1 cellular context compared by ENCODE assay signal in the genomic region with DNA sequence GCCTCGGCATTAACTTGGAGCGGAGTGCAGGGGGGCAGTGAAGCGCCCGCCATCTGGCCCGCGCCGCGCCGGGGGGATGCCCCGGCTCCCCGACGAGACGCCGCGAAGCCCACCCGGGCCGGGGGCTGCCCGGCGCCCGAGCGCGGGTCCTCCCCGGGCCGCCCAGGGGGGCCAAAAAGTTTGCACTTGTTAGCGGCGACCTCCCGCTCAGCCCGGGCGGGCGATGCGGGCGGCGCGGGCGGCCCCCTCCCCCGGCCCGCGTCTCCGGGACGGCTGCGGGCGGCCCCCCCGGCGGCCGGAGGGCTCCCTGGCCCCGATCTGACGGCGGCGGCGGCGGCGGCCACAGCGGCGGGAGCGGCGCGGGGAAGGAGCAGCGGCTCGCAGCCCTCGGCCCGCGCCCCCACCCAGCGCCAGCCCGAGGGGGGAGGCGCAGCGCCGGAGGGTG.
TF ChIP-seq lines count a peak whose summit lies in the region.

A gene with protein sequence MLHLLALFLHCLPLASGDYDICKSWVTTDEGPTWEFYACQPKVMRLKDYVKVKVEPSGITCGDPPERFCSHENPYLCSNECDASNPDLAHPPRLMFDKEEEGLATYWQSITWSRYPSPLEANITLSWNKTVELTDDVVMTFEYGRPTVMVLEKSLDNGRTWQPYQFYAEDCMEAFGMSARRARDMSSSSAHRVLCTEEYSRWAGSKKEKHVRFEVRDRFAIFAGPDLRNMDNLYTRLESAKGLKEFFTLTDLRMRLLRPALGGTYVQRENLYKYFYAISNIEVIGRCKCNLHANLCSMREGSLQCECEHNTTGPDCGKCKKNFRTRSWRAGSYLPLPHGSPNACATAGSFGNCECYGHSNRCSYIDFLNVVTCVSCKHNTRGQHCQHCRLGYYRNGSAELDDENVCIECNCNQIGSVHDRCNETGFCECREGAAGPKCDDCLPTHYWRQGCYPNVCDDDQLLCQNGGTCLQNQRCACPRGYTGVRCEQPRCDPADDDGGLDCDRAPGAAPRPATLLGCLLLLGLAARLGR (plus strand): TSS at position 316 of the 445 bp plus-strand sequence. CDS start 4,774 bp downstream, outside the sequence.

TF ChIP-seq in GM12878, 131 proteins besides CTCF, POLR2A, EP300 and RAD21 (continued from another document):
- TF ChIP-seq CUX1 (IDR thresholded peaks at IDR 0.05; ENCODE audit: insufficient replicate concordance, low read depth, low read length) (no peak), STAT3 (IDR thresholded peaks at IDR 0.05; ENCODE audit: low read depth, low read length) (no peak)
